In the genomic region with DNA sequence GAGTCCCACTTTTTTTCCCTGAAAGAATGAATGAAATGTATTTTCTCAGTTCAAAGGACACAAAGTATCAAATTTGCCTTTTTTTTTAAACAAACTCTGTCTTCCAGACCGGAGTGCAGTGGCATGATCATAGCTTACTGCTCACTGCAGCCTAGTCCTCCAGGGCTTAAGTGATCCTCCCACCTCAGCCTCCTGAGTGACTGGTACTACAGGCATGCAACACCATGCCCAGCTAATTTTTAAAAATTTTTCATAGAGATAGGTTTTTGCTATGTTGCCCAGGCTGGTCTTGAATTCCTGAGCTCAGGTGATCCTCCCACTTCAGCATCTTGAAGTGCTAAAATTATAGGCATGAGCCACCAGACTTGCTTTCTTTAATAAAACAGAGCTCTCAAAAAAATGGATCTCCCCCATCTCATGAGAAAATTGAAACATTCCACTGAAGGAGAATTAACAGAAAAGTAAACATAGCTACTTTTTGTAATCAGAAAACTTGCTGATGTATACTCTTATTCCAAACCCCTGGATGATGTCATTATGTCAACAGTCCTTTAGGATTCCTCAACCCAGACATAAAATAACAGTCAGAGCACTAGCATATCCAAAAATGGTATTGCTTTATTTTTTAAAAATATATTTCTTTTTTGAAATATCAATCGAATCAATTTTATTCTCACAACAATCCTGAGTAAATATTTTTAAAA, we compare ENCODE assay signal across 14 cellular contexts. TPM values are rescaled to one million over a fixed set of nuclear protein-coding genes. Genes with fewer than 3 reads are reported as not detected.
DNase-seq lines count a peak whose midpoint lies in the region; ATAC-seq, FAIRE-seq and TF ChIP-seq lines count a peak whose summit lies in the region.
"Had no signal": no experiment of that assay in that cellular context is flagged by ENCODE, and none has a peak within 500 bp of the region (broad histone marks: within the 10 kb centered on the region; RNA-seq: fewer than 3 reads in every experiment).

No MANE protein-coding gene starts in this region.

- H2AFZ ChIP-seq in HepG2 (ENCODE audit: low read length): no peak overlapping the region

- H3K4me3 ChIP-seq in HepG2 (replicated peaks in 1 of 3; ENCODE audit: insufficient read depth in 1 of 3, low read depth in 2 of 3, low read length in 3 of 3) (no peak overlapping the region), right lobe of liver (no peak overlapping the region), ascending aorta (no peak overlapping the region), aorta (ENCODE audit: low read length in 2 of 2) (no peak overlapping the region), WERI-Rb-1 (ENCODE audit: low read depth, low read length) (no peak overlapping the region)
- H3K4me3 ChIP-seq: gastrocnemius medialis had no signal

- H3K27ac ChIP-seq in HepG2 (ENCODE audit: extremely low read length, insufficient read depth, low read length) (no peak overlapping the region), right lobe of liver (no peak overlapping the region), ascending aorta (peak overlapping the region; percentile 89 to 93), foreskin keratinocyte (peak overlapping the region; percentile 94), aorta (ENCODE audit: low read depth in 1 of 2, low read length in 2 of 2) (peak overlapping the region; percentile 72 to 84), WERI-Rb-1 (no peak overlapping the region)

- H3K4me1 ChIP-seq in HepG2 (ENCODE audit: insufficient read depth, low read length) (no peaks in the 10 kb centered on the region; the same call in 1 of the 2 replicates), right lobe of liver (no peaks in the 10 kb centered on the region), ascending aorta (peaks cover 6 to 52% of the 10 kb centered on the region in 2 donors), foreskin keratinocyte (peaks cover 56% of the 10 kb centered on the region), aorta (ENCODE audit: control insufficient read depth in 1 of 2, insufficient read depth in 2 of 2, low read length in 2 of 2) (peaks cover 0 to 4% of the 10 kb centered on the region in 2 donors)

- no peak for DNase-seq in HepG2 (ENCODE audit: low spot score)
- no peak for DNase-seq in right lobe of liver
- no peak for DNase-seq in ascending aorta (ENCODE audit: low spot score in 2 of 2)
- peak; percentile 46 to 66 for DNase-seq in foreskin keratinocyte
- DNase-seq in aorta: no peak
- no peak for DNase-seq in activated effector memory CD4-positive, alpha-beta T cell treated with anti-CD3 and anti-CD28 coated beads, Interleukin-2, amount 50 U/mL, for 16 hours
- DNase-seq in WERI-Rb-1: no peak
- DNase-seq: activated CD4-positive, alpha-beta T cell treated with anti-CD3 and anti-CD28 coated beads, Interleukin-2, amount 50 U/mL, for 1 hour; gastrocnemius medialis; H9; left colon; NCI-H2107; spleen had no signal

- intact Hi-C loops in HepG2 (cut with micrococcal nuclease; ENCODE audit: unreplicated experiment): no loop called here
- intact Hi-C loops in right lobe of liver (cut with DNase I): no loop called here
- intact Hi-C loops in ascending aorta (cut with DNase I): loop anchor here (2.0 kb wide), 2 partner anchors 13 to 15 kb away; a partner anchor contains a TSS
- intact Hi-C loops in aorta (cut with DNase I): loop anchor here (5.0 kb wide), 2 partner anchors 151 to 211 kb away; no protein-coding TSS in a partner anchor

- H3K36me3 ChIP-seq in HepG2 (replicated peaks in 1 of 2; ENCODE audit: control insufficient read depth in 1 of 2, insufficient read depth in 2 of 2, low read length in 2 of 2): no peaks in the 10 kb centered on the region
- no peaks in the 10 kb centered on the region for H3K36me3 ChIP-seq in right lobe of liver
- H3K36me3 ChIP-seq in ascending aorta: no peaks in the 10 kb centered on the region
- no peaks in the 10 kb centered on the region for H3K36me3 ChIP-seq in aorta (ENCODE audit: control insufficient read depth in 1 of 2, insufficient read depth in 2 of 2, low read length in 1 of 2)
- H3K36me3 ChIP-seq in WERI-Rb-1: no peaks in the 10 kb centered on the region
- H3K36me3 ChIP-seq: gastrocnemius medialis, spleen had no signal

- 6% methylated on average over 2 of the region's 2 CpGs for WGBS in HepG2 (ENCODE audit: low lambda C conversion rate)
- 52% methylated on average over 2 of the region's 2 CpGs for WGBS in right lobe of liver (ENCODE audit: insufficient coverage, low coverage, low lambda C conversion rate, missing lambda C conversion rate)
- WGBS in aorta, 2 donors: 19 to 25% methylated on average over 2 of the region's 2 CpGs

- CTCF ChIA-PET in HepG2 (lab: Yijun Ruan, JAX; ENCODE audit: low intra/inter-chr PET ratio, low total read pairs): no interaction called here

- H3K27me3 ChIP-seq in HepG2 (ENCODE audit: control insufficient read depth in 1 of 2, insufficient read depth in 2 of 2, low read length in 2 of 2) (no peaks in the 10 kb centered on the region), right lobe of liver (no peaks in the 10 kb centered on the region), ascending aorta (no peaks in the 10 kb centered on the region), foreskin keratinocyte (no peaks in the 10 kb centered on the region), aorta (ENCODE audit: control insufficient read depth in 1 of 2, insufficient read depth in 2 of 2, low read length in 1 of 2) (no peaks in the 10 kb centered on the region), WERI-Rb-1 (ENCODE audit: insufficient read depth, low read depth, severe bottlenecking) (no peaks in the 10 kb centered on the region)
- H3K27me3 ChIP-seq: gastrocnemius medialis, spleen had no signal

- no TSS peak for BruUV-seq in HepG2 (replicated peaks; lab: Mats Ljungman, UMichigan)

- TF ChIP-seq RAD21 in HepG2 (CRISPR knock-in tag; IDR thresholded peaks at IDR 0.05): no peak

- H4K20me1 ChIP-seq in HepG2 (ENCODE audit: insufficient read depth, low read length): no peaks in the 10 kb centered on the region

- no peak overlapping the region for H3K9ac ChIP-seq in HepG2 (ENCODE audit: insufficient read depth, low read depth, low read length)

- TF ChIP-seq CTCF in HepG2 (CRISPR knock-in tag; IDR thresholded peaks at IDR 0.05) (no peak), right lobe of liver (IDR thresholded peaks at IDR 0.05) (no peak), ascending aorta (IDR thresholded peaks at IDR 0.05) (no peak), foreskin keratinocyte (conservative IDR thresholded peaks at IDR 0.05) (no peak), WERI-Rb-1 (IDR thresholded peaks at IDR 0.05; ENCODE audit: low read depth, low read length) (no peak)

- H3K4me2 ChIP-seq in HepG2 (ENCODE audit: low read depth, low read length): no peak overlapping the region

- POLR2A ChIA-PET in HepG2 (lab: Yijun Ruan, JAX): interaction anchor here (0.6 kb wide), 1 partner anchor 487 kb away, joined by 4 read pairs; no protein-coding TSS in a partner anchor

- no peak for FAIRE-seq in HepG2 (lab: Jason Lieb, UNC)

- TF ChIP-seq EP300 in HepG2 (IDR thresholded peaks at IDR 0.05; ENCODE audit: low read depth in 2 of 2, low read length in 2 of 2): no peak
- TF ChIP-seq EP300 in HepG2 (CRISPR knock-in tag; IDR thresholded peaks at IDR 0.05; ENCODE audit: borderline replicate concordance): no peak

- H3K9me3 ChIP-seq in HepG2 (ENCODE audit: low read length): no peaks in the 10 kb centered on the region
- no peaks in the 10 kb centered on the region for H3K9me3 ChIP-seq in right lobe of liver
- no peaks in the 10 kb centered on the region for H3K9me3 ChIP-seq in ascending aorta
- no peaks in the 10 kb centered on the region for H3K9me3 ChIP-seq in aorta (ENCODE audit: control insufficient read depth, low read length)
- no peaks in the 10 kb centered on the region for H3K9me3 ChIP-seq in WERI-Rb-1 (ENCODE audit: severe bottlenecking)
- H3K9me3 ChIP-seq: gastrocnemius medialis, spleen had no signal

- ATAC-seq in HepG2: no peak
- no peak for ATAC-seq in right lobe of liver
- peak; percentile 7 for ATAC-seq in foreskin keratinocyte
- no peak for ATAC-seq in aorta (ENCODE audit: low FRiP score)
- no peak for ATAC-seq in GM21825 (IDR thresholded peaks at IDR 0.05; ENCODE audit: unreplicated experiment)
- ATAC-seq: gastrocnemius medialis, left colon had no signal

- in situ Hi-C loops in HepG2 (cut with HindIII; ENCODE audit: extremely low pct_ligation_motif_present, low pct_unique_long_range_greater_than_20kb): no loop called here

- H3K79me2 ChIP-seq in HepG2 (ENCODE audit: insufficient read depth, low read length): no peaks in the 10 kb centered on the region

- TF ChIP-seq POLR2A in HepG2 (IDR thresholded peaks at IDR 0.05; ENCODE audit: insufficient read depth in 1 of 2, low read depth in 2 of 2, low read length in 2 of 2) (no peak), right lobe of liver (IDR thresholded peaks at IDR 0.05) (no peak)

RNA-seq across cellular contexts. Expression of a gene that starts 12.3 kb away (rescaled TPM):
- 3.0 and 6.1 TPM in 2 replicates for total RNA-seq in HepG2 (2016; rRNA removed; fragmentation: Illumina TruSeq; extraction: Trizol)
- 4.0 and 4.8 TPM in 2 replicates for total RNA-seq in HepG2 (2016; cell fraction: cytosol; rRNA removed; fragmentation: Illumina TruSeq; extraction: Trizol; ENCODE audit: low read depth)
- total RNA-seq in HepG2 (2016; cell fraction: insoluble cytoplasmic fraction; rRNA removed; fragmentation: Illumina TruSeq; extraction: Trizol): 2.6 and 3.6 TPM in 2 replicates
- total RNA-seq in HepG2 (2016; cell fraction: membrane; rRNA removed; fragmentation: Illumina TruSeq; extraction: Trizol): 1.7 and 2.1 TPM in 2 replicates
- 3.6 and 5.3 TPM in 2 replicates for total RNA-seq in HepG2 (2016; cell fraction: nucleus; rRNA removed; fragmentation: Illumina TruSeq; extraction: Trizol)
- 1.3 and 2.0 TPM in 2 replicates for polyA plus RNA-seq in HepG2 (2011; rRNA removed)
- polyA plus RNA-seq in HepG2 (2011; cell fraction: cytosol; rRNA removed): 0.54 and 6.3 TPM in 2 replicates
- polyA plus RNA-seq in HepG2 (2011; cell fraction: nucleus; rRNA removed): 1.00 and 1.2 TPM in 2 replicates
- polyA plus RNA-seq in HepG2 (2012): 0.95 and 1.5 TPM in 2 replicates
- polyA plus RNA-seq in HepG2 (2016; cell fraction: cytosol; fragmentation: Illumina TruSeq; extraction: Trizol; ENCODE audit: low read depth): 0.96 and 1.3 TPM in 2 replicates
- polyA plus RNA-seq in HepG2 (2016; cell fraction: insoluble cytoplasmic fraction; fragmentation: Illumina TruSeq; extraction: Trizol; ENCODE audit: low read depth): 5.6 and 6.4 TPM in 2 replicates
- 0.78 and 1.4 TPM in 2 replicates for polyA plus RNA-seq in HepG2 (2016; cell fraction: membrane; fragmentation: Illumina TruSeq; extraction: Trizol; ENCODE audit: low read depth)
- polyA plus RNA-seq in HepG2 (2016; cell fraction: nucleus; fragmentation: Illumina TruSeq; extraction: Trizol; ENCODE audit: insufficient read depth, low read depth): 3.1 and 4.0 TPM in 2 replicates
- polyA minus RNA-seq in HepG2 (2011; rRNA and poly(A)+ RNA removed; ENCODE audit: low replicate concordance): 1.6 and 2.9 TPM in 2 replicates
- polyA minus RNA-seq in HepG2 (2011; cell fraction: cytosol; rRNA and poly(A)+ RNA removed): 1.6 and 2.6 TPM in 2 replicates
- polyA minus RNA-seq in HepG2 (2011; cell fraction: nucleus; rRNA and poly(A)+ RNA removed): 8.4 and 10.6 TPM in 2 replicates
- total RNA-seq in right lobe of liver: 1 to 10 TPM in 5 of 6 experiments, under 1 TPM in 1; 0.79 to 2.9 (median 1.6) TPM
- 5.7 TPM for total RNA-seq in ascending aorta
- 5.3 and 5.7 TPM in 2 replicates for total RNA-seq in foreskin keratinocyte
- polyA plus RNA-seq in foreskin keratinocyte: 2.8 and 3.2 TPM in 2 replicates
- total RNA-seq in aorta: 10 to 100 TPM; 13.4 to 15.2 TPM
- polyA plus RNA-seq in aorta: 1 to 10 TPM; 4.8 to 5.2 TPM

RNA-seq across cellular contexts. Expression of a gene that starts 14.2 kb away (rescaled TPM):
- total RNA-seq in HepG2 (2016; rRNA removed; fragmentation: Illumina TruSeq; extraction: Trizol) (not detected in 2 replicates), right lobe of liver (100 to 1,000 TPM in 3 of 6 experiments, 10 to 100 TPM in 3; 39.3 to 160 (median 97.4) TPM), ascending aorta (6,230 TPM), foreskin keratinocyte (1,186 and 2,083 TPM in 2 replicates), aorta (1,000 to 10,000 TPM; 3,936 to 5,947 TPM)
- total RNA-seq in HepG2 (2016; cell fraction: cytosol; rRNA removed; fragmentation: Illumina TruSeq; extraction: Trizol; ENCODE audit: low read depth): not detected in 2 replicates
- total RNA-seq in HepG2 (2016; cell fraction: insoluble cytoplasmic fraction; rRNA removed; fragmentation: Illumina TruSeq; extraction: Trizol): not detected in 2 replicates
- not detected in 2 replicates for total RNA-seq in HepG2 (2016; cell fraction: membrane; rRNA removed; fragmentation: Illumina TruSeq; extraction: Trizol)
- total RNA-seq in HepG2 (2016; cell fraction: nucleus; rRNA removed; fragmentation: Illumina TruSeq; extraction: Trizol): not detected in 2 replicates
- polyA plus RNA-seq in HepG2 (2011; rRNA removed) (not detected in 2 replicates), foreskin keratinocyte (1,106 and 1,757 TPM in 2 replicates), aorta (1,000 to 10,000 TPM; 2,428 to 5,138 TPM)
- polyA plus RNA-seq in HepG2 (2011; cell fraction: cytosol; rRNA removed): 0.04 and 0.12 TPM in 2 replicates
- polyA plus RNA-seq in HepG2 (2011; cell fraction: nucleus; rRNA removed): 0.14 and 0.16 TPM in 2 replicates
- not detected in 2 replicates for polyA plus RNA-seq in HepG2 (2012)
- not detected in 2 replicates for polyA plus RNA-seq in HepG2 (2016; cell fraction: cytosol; fragmentation: Illumina TruSeq; extraction: Trizol; ENCODE audit: low read depth)
- not detected in 2 replicates for polyA plus RNA-seq in HepG2 (2016; cell fraction: insoluble cytoplasmic fraction; fragmentation: Illumina TruSeq; extraction: Trizol; ENCODE audit: low read depth)
- not detected in 2 replicates for polyA plus RNA-seq in HepG2 (2016; cell fraction: membrane; fragmentation: Illumina TruSeq; extraction: Trizol; ENCODE audit: low read depth)
- polyA plus RNA-seq in HepG2 (2016; cell fraction: nucleus; fragmentation: Illumina TruSeq; extraction: Trizol; ENCODE audit: insufficient read depth, low read depth): not detected in 2 replicates
- polyA minus RNA-seq in HepG2 (2011; rRNA and poly(A)+ RNA removed; ENCODE audit: low replicate concordance): 0.76 and 313 TPM in 2 replicates
- 3.5 and 6.8 TPM in 2 replicates for polyA minus RNA-seq in HepG2 (2011; cell fraction: cytosol; rRNA and poly(A)+ RNA removed)
- 0.87 and 3.2 TPM in 2 replicates for polyA minus RNA-seq in HepG2 (2011; cell fraction: nucleus; rRNA and poly(A)+ RNA removed)

Comparison
In these comparisons a context has a peak if more than half of its experiments do, and no peak if none do; other contexts are left out.
1. RNA of a gene that starts 14.2 kb away (total RNA-seq): 6,230 TPM in ascending aorta (single experiment), 3,936 to 5,947 TPM in aorta, 1,186 to 2,083 TPM in foreskin keratinocyte and 39.3 to 160 TPM in right lobe of liver; not detected in HepG2; every median in the first group is over 10 times any median in the second.
2. DNase-seq: peak in foreskin keratinocyte (2 of 2); none in HepG2 (single experiment), right lobe of liver (0 of 3), ascending aorta (0 of 2), aorta (0 of 2), activated effector memory CD4-positive, alpha-beta T cell treated with anti-CD3 and anti-CD28 coated beads, Interleukin-2, amount 50 U/mL, for 16 hours (single experiment) and WERI-Rb-1 (single experiment).
3. H3K27ac ChIP-seq: peak in ascending aorta (2 of 2), foreskin keratinocyte (single experiment) and aorta (2 of 2); none in HepG2 (single experiment), right lobe of liver (0 of 3) and WERI-Rb-1 (single experiment).
4. intact Hi-C loops: an anchor here in ascending aorta (2.0 kb wide) and aorta (5.0 kb wide); none called in HepG2 and right lobe of liver.